In the genomic region with DNA sequence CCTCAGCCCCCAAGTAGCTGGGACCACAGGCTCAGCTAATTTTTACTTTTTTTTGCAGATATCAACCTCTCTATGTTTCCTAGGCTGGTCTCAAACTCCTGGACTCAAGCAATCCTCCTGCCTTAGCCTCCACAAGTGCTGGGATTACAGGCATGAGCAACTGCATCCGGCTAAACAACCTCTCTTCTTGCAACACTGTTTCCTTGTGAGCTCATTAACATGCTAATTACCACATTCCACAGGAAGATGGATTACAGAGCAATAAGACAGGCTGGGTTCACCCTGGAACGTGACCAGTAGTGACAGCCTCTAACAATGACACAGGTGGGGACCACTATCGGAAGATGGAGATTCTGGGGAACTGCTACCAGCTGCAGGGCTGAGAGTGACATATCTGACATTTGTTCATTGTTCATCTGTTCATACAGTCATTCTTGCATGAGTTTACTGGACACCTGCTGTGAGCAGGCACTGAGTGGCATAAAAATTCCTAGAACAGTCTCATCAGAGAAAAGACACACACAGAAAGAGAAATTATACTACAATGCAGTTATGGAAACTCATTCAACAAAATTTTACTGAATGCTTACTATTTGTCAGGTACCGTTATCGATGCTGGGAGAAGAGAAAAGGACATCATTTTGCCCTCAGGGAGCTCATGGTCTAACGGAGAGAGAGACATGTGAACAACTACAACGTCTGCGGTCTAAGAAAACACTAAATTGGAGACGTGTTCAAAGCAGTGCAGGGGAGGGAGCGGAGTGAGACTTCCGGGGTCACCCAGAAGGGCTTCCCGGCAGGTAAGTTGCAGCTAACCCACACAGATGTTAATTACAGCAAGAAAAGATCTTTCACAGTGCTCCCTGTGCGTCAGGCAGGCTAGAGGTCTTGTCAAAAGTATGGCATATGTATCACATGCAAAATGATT, we compare ENCODE assay signal across 17 cellular contexts. TPM values are rescaled to one million over a fixed set of nuclear protein-coding genes. Genes with fewer than 3 reads are reported as not detected.
DNase-seq lines count a peak whose midpoint lies in the region; ATAC-seq and TF ChIP-seq lines count a peak whose summit lies in the region.
"Had no signal": no experiment of that assay in that cellular context is flagged by ENCODE, and none has a peak within 500 bp of the region (broad histone marks: within the 10 kb centered on the region; RNA-seq: fewer than 3 reads in every experiment).

No MANE protein-coding gene starts in this region.

- H3K9ac ChIP-seq in colonic mucosa (ENCODE audit: low read depth in 2 of 2, low read length in 2 of 2): peak overlapping the region in 1 of 2 donors; percentile 48

- no peak for DNase-seq in Calu3
- peak; percentile 31 for DNase-seq in LHCN-M2 (ENCODE audit: low read depth)
- peak; percentile 46 for DNase-seq in colonic mucosa
- DNase-seq in naive thymus-derived CD4-positive, alpha-beta T cell: no peak
- no peak for DNase-seq in prostate gland (ENCODE audit: low spot score)
- DNase-seq: activated CD4-positive, CD25-positive, alpha-beta regulatory T cell; GOT3; Karpas-422; kidney; NCI-H2227 treated with DMSO at 0.1 percent for 48 hours; stimulated activated CD4-positive, alpha-beta T cell treated with anti-CD3 and anti-CD28 coated beads, Interleukin-2, amount 100 ng/mL, for 24 hours; stimulated activated naive CD8-positive, alpha-beta T cell treated with anti-CD3 and anti-CD28 coated beads, Interleukin-15, amount 100 ng/mL, for 72 hours had no signal

- peak; percentile 36 for ATAC-seq in naive thymus-derived CD4-positive, alpha-beta T cell
- ATAC-seq in activated CD4-positive, CD25-positive, alpha-beta regulatory T cell treated with anti-CD3 and anti-CD28 coated beads, Interleukin-2, amount 50 U/mL, for 24 hours: no peak
- ATAC-seq in GM21529 (IDR thresholded peaks at IDR 0.05; ENCODE audit: unreplicated experiment) (no peak), HG03108 (IDR thresholded peaks at IDR 0.05; ENCODE audit: unreplicated experiment) (no peak)
- ATAC-seq: CD8-positive, alpha-beta T cell; stimulated activated naive CD8-positive, alpha-beta T cell treated with anti-CD3 and anti-CD28 coated beads, Interleukin-15, amount 100 ng/mL, for 72 hours had no signal

- CTCF ChIA-PET in Calu3 (lab: Charles Lee): interaction anchor here (0.8 to 1.6 kb wide), 2 partner anchors 74 to 258 kb away, joined by 4 to 6 read pairs; no protein-coding TSS in a partner anchor
- CTCF ChIA-PET in naive thymus-derived CD4-positive, alpha-beta T cell (lab: Charles Lee): no interaction called here

- H3K4me1 ChIP-seq in colonic mucosa: no peaks in the 10 kb centered on the region
- H3K4me1 ChIP-seq in naive thymus-derived CD4-positive, alpha-beta T cell (ENCODE audit: control insufficient read depth in 2 of 2, insufficient read depth in 2 of 2, low read length in 2 of 2): no peaks in the 10 kb centered on the region
- no peaks in the 10 kb centered on the region for H3K4me1 ChIP-seq in prostate gland (replicated peaks)

- POLR2A ChIA-PET in naive thymus-derived CD4-positive, alpha-beta T cell (lab: Charles Lee): no interaction called here

- H3K9me3 ChIP-seq in colonic mucosa (no peaks in the 10 kb centered on the region), prostate gland (no peaks in the 10 kb centered on the region)
- H3K9me3 ChIP-seq in naive thymus-derived CD4-positive, alpha-beta T cell (ENCODE audit: control insufficient read depth in 2 of 3, low read length in 3 of 3): no peaks in the 10 kb centered on the region

- H3K27ac ChIP-seq in colonic mucosa (peak overlapping the region; percentile 66), prostate gland (no peak overlapping the region)
- no peak overlapping the region for H3K27ac ChIP-seq in naive thymus-derived CD4-positive, alpha-beta T cell (ENCODE audit: low read depth, low read length)

- BruUV-seq in Calu3 (replicated peaks; lab: Mats Ljungman, UMichigan): no TSS peak

- TF ChIP-seq POLR2A in prostate gland (IDR thresholded peaks at IDR 0.05): no peak

- 79% methylated on average over 13 of the region's 13 CpGs for WGBS in prostate gland

- H3K36me3 Mint-ChIP-seq in Calu3 (ENCODE audit: insufficient read depth, unreplicated experiment): peaks cover 5% of the 10 kb centered on the region
- H3K36me3 Mint-ChIP-seq in naive thymus-derived CD4-positive, alpha-beta T cell: peaks cover 2 to 41% (median 20%) of the 10 kb centered on the region in 5 donors

- H3K4me3 Mint-ChIP-seq in Calu3 (ENCODE audit: low read depth, unreplicated experiment): peak overlapping the region; percentile 42
- H3K4me3 Mint-ChIP-seq in naive thymus-derived CD4-positive, alpha-beta T cell: no peak overlapping the region
- H3K4me3 Mint-ChIP-seq: CD8-positive, alpha-beta T cell; stimulated activated naive CD8-positive, alpha-beta T cell treated with anti-CD3 and anti-CD28 coated beads, Interleukin-15, amount 100 ng/mL, for 72 hours had no signal

- H3K36me3 ChIP-seq in colonic mucosa: no peaks in the 10 kb centered on the region
- no peaks in the 10 kb centered on the region for H3K36me3 ChIP-seq in naive thymus-derived CD4-positive, alpha-beta T cell (ENCODE audit: control insufficient read depth in 2 of 3, insufficient read depth in 3 of 3, low read length in 3 of 3)
- no peaks in the 10 kb centered on the region for H3K36me3 ChIP-seq in prostate gland

- intact Hi-C loops in Calu3 (cut with micrococcal nuclease; ENCODE audit: unreplicated experiment) (loop anchor here (5.0 kb wide), 1 partner anchor 99 kb away; no protein-coding TSS in a partner anchor), colonic mucosa (cut with DNase I) (no loop called here), prostate gland (cut with DNase I) (no loop called here)
- intact Hi-C loops in naive thymus-derived CD4-positive, alpha-beta T cell (cut with micrococcal nuclease): no loop called here

- H3K9me3 Mint-ChIP-seq in Calu3 (ENCODE audit: low read depth, unreplicated experiment): no peaks in the 10 kb centered on the region
- H3K9me3 Mint-ChIP-seq in naive thymus-derived CD4-positive, alpha-beta T cell: no peaks in the 10 kb centered on the region
- H3K9me3 Mint-ChIP-seq: CD8-positive, alpha-beta T cell; stimulated activated naive CD8-positive, alpha-beta T cell treated with anti-CD3 and anti-CD28 coated beads, Interleukin-15, amount 100 ng/mL, for 72 hours had no signal

- H3K27ac Mint-ChIP-seq in Calu3 (ENCODE audit: unreplicated experiment): peak overlapping the region; percentile 30
- peak overlapping the region in 1 of 9 donors; percentile 2 for H3K27ac Mint-ChIP-seq in naive thymus-derived CD4-positive, alpha-beta T cell
- H3K27ac Mint-ChIP-seq: CD8-positive, alpha-beta T cell; stimulated activated naive CD8-positive, alpha-beta T cell treated with anti-CD3 and anti-CD28 coated beads, Interleukin-15, amount 100 ng/mL, for 72 hours had no signal

- peaks cover 23% of the 10 kb centered on the region for H3K4me1 Mint-ChIP-seq in Calu3 (ENCODE audit: low read depth, unreplicated experiment)
- H3K4me1 Mint-ChIP-seq in naive thymus-derived CD4-positive, alpha-beta T cell: peaks cover 0 to 3% (median 0%) of the 10 kb centered on the region in 7 donors

- H3K27me3 Mint-ChIP-seq in Calu3 (ENCODE audit: unreplicated experiment): no peaks in the 10 kb centered on the region
- no peaks in the 10 kb centered on the region for H3K27me3 Mint-ChIP-seq in naive thymus-derived CD4-positive, alpha-beta T cell
- H3K27me3 Mint-ChIP-seq: stimulated activated naive CD8-positive, alpha-beta T cell treated with anti-CD3 and anti-CD28 coated beads, Interleukin-15, amount 100 ng/mL, for 72 hours had no signal

- H3K27me3 ChIP-seq in colonic mucosa (no peaks in the 10 kb centered on the region), prostate gland (replicated peaks; ENCODE audit: insufficient read depth) (no peaks in the 10 kb centered on the region)
- H3K27me3 ChIP-seq in naive thymus-derived CD4-positive, alpha-beta T cell (ENCODE audit: control insufficient read depth in 2 of 2, insufficient read depth in 2 of 2, low read length in 2 of 2): no peaks in the 10 kb centered on the region

- H3K4me3 ChIP-seq in colonic mucosa: no peak overlapping the region
- H3K4me3 ChIP-seq in naive thymus-derived CD4-positive, alpha-beta T cell (ENCODE audit: low read length): no peak overlapping the region
- H3K4me3 ChIP-seq in prostate gland: no peak overlapping the region

- no peak for TF ChIP-seq CTCF in Calu3 (IDR thresholded peaks at IDR 0.05; ENCODE audit: unreplicated experiment)
- no peak for TF ChIP-seq CTCF in colonic mucosa (IDR thresholded peaks at IDR 0.05)
- no peak for TF ChIP-seq CTCF in prostate gland (IDR thresholded peaks at IDR 0.05)

RNA-seq across cellular contexts. Expression of gene PROC, which starts 37.6 kb away (rescaled TPM):
- total RNA-seq in Calu3 (2022) (0.59 TPM in 1 of 2 replicates, not detected in the other), LHCN-M2 (2014; rRNA removed) (not detected in 2 replicates), colonic mucosa (1 to 10 TPM in 1 of 2 donors, under 1 TPM in 1; 0.96 to 3.4 TPM), prostate gland (not detected)
- polyA plus RNA-seq in LHCN-M2 (2012): 0.13 TPM
- under 1 TPM in 1 of 5 experiments, not detected in 4; 0.64 TPM for total RNA-seq in naive thymus-derived CD4-positive, alpha-beta T cell
- not detected for polyA plus RNA-seq in naive thymus-derived CD4-positive, alpha-beta T cell
- total RNA-seq: osteoblast had no signal

Comparison
In these comparisons a context has a peak if more than half of its experiments do, and no peak if none do; other contexts are left out.
1. DNase-seq: peak in LHCN-M2 (single experiment) and colonic mucosa (single experiment); none in Calu3 (single experiment), naive thymus-derived CD4-positive, alpha-beta T cell (0 of 9) and prostate gland (single experiment).